In genomic region chr11:33996498-33997454, GRCh38 we compare ENCODE assay signal across 8 cellular contexts. TPM values are rescaled to one million over a fixed set of nuclear protein-coding genes. Genes with fewer than 3 reads are reported as not detected.
DNase-seq lines count a peak whose midpoint lies in the region; ATAC-seq and TF ChIP-seq lines count a peak whose summit lies in the region.

No MANE protein-coding gene starts in this region.

- TF ChIP-seq CTCF in HEK293 (tag by site-specific recombination; IDR thresholded peaks at IDR 0.05) = peak; percentile 52; the same call in 1 of the 2 replicates
- TF ChIP-seq CTCF in NB4 (IDR thresholded peaks at IDR 0.05; ENCODE audit: low read depth, low read length) = peak; percentile 69
- TF ChIP-seq CTCF in psoas muscle (IDR thresholded peaks at IDR 0.05) = peak; percentile 85
- TF ChIP-seq CTCF in uterus (IDR thresholded peaks at IDR 0.05) = peak; percentile 75 to 82 (median 78)

- no peaks in the 10 kb centered on the region for H3K36me3 Mint-ChIP-seq in activated naive CD8-positive, alpha-beta T cell

- TF ChIP-seq POLR2A in NB4 (IDR thresholded peaks at IDR 0.05; ENCODE audit: extremely low read depth, insufficient read length) = no peak
- no peak for TF ChIP-seq POLR2A in uterus (IDR thresholded peaks at IDR 0.05)

- POLR2A ChIA-PET in HEK293 (lab: Yijun Ruan, JAX) = interaction anchor here (0.5 to 1.9 kb wide), 5 partner anchors 55 to 362 kb away, joined by 3 to 4 read pairs (median 3); partner anchors contain the start of gene CAPRIN1

- 17 to 20% (median 18%) methylated on average over 25 of the region's 25 CpGs for WGBS in psoas muscle, 3 donors

- no peak overlapping the region for H3K27ac Mint-ChIP-seq in activated naive CD8-positive, alpha-beta T cell

- DNase-seq in GM04504 (ENCODE audit: low read depth) (peak; percentile 39), NB4 (ENCODE audit: low read depth) (peak; percentile 79), SKM-1 (lab: John Stamatoyannopoulos, UW; ENCODE audit: unreplicated experiment) (peak; percentile 74), Right ventricle myocardium superior (peak; percentile 54), psoas muscle (peak; percentile 50 to 64), uterus (peak; percentile 62 to 67)

- H3K4me3 ChIP-seq in HEK293 (ENCODE audit: low read depth, low read length) (no peak overlapping the region), NB4 (ENCODE audit: low read depth, low read length) (no peak overlapping the region), psoas muscle (no peak overlapping the region), uterus (no peak overlapping the region)

- H3K27me3 Mint-ChIP-seq in activated naive CD8-positive, alpha-beta T cell = peaks cover 15% of the 10 kb centered on the region

- intact Hi-C loops in Right ventricle myocardium superior (cut with DNase I) = loop anchor here (5.0 kb wide), 2 partner anchors 176 to 366 kb away; no protein-coding TSS in a partner anchor
- intact Hi-C loops in psoas muscle (cut with DNase I) = loop anchor here (1.0 to 10.0 kb wide), 7 partner anchors 54 to 366 kb away; partner anchors contain the start of genes CAPRIN1 (in 1 of the 2) and NAT10 (in 1 of the 2)
- intact Hi-C loops in uterus (cut with DNase I; ENCODE audit: low total_unique reads) = loop anchor here (5.0 kb wide), 1 partner anchor 361 kb away; the partner anchor contains the start of gene ABTB2

- CTCF ChIA-PET in HEK293 (lab: Yijun Ruan, JAX) = interaction anchor here (0.6 to 6.5 kb wide), 35 partner anchors 8 to 936 kb away, joined by 3 to 47 read pairs (median 3); partner anchors contain the start of gene CAPRIN1

- H3K36me3 ChIP-seq in HEK293 (ENCODE audit: control insufficient read depth in 2 of 2, insufficient read depth in 1 of 2, low read length in 2 of 2) = no peaks in the 10 kb centered on the region
- no peaks in the 10 kb centered on the region for H3K36me3 ChIP-seq in psoas muscle (ENCODE audit: insufficient read depth in 1 of 2, low read depth in 1 of 2)
- no peaks in the 10 kb centered on the region for H3K36me3 ChIP-seq in uterus

- no peak overlapping the region for H3K27ac ChIP-seq in HEK293 (ENCODE audit: extremely low read depth, low read depth, low read length)
- H3K27ac ChIP-seq in psoas muscle = no peak overlapping the region
- H3K27ac ChIP-seq in uterus = no peak overlapping the region

- ATAC-seq in Right ventricle myocardium superior (ENCODE audit: poor library complexity) = peak; percentile 97
- ATAC-seq in psoas muscle = peak; percentile 96 to 99 (median 98)

- H3K27me3 ChIP-seq in psoas muscle (ENCODE audit: insufficient read depth in 3 of 3, low read length in 2 of 3) (no peaks in the 10 kb centered on the region), uterus (no peaks in the 10 kb centered on the region)

- H3K9me3 ChIP-seq in HEK293 (ENCODE audit: control insufficient read depth, insufficient read depth, low read depth, low read length) = no peaks in the 10 kb centered on the region
- H3K9me3 ChIP-seq in psoas muscle = no peaks in the 10 kb centered on the region
- no peaks in the 10 kb centered on the region for H3K9me3 ChIP-seq in uterus

- no peaks in the 10 kb centered on the region for H3K9me3 Mint-ChIP-seq in activated naive CD8-positive, alpha-beta T cell (ENCODE audit: low read depth)

- H3K4me1 Mint-ChIP-seq in activated naive CD8-positive, alpha-beta T cell (ENCODE audit: low read depth) = peaks cover 8% of the 10 kb centered on the region

- H3K4me1 ChIP-seq in HEK293 (ENCODE audit: control insufficient read depth, insufficient read depth, low read length) (no peaks in the 10 kb centered on the region), psoas muscle (peaks cover 4% of the 10 kb centered on the region), uterus (no peaks in the 10 kb centered on the region)

- peak overlapping the region; percentile 66 for H3K4me3 Mint-ChIP-seq in activated naive CD8-positive, alpha-beta T cell

TF ChIP-seq in HEK293, 187 proteins besides CTCF, POLR2A, EP300 and RAD21 (continues in another document):
- TF ChIP-seq ZNF600 (tag by site-specific recombination; IDR thresholded peaks at IDR 0.05) = peak; percentile 90
- TF ChIP-seq ZNF768 (tag by site-specific recombination; IDR thresholded peaks at IDR 0.05) = 0 out of 2 replicates have a peak, but pooled peaks have one; percentile 19
- TF ChIP-seq, protein P1, sequence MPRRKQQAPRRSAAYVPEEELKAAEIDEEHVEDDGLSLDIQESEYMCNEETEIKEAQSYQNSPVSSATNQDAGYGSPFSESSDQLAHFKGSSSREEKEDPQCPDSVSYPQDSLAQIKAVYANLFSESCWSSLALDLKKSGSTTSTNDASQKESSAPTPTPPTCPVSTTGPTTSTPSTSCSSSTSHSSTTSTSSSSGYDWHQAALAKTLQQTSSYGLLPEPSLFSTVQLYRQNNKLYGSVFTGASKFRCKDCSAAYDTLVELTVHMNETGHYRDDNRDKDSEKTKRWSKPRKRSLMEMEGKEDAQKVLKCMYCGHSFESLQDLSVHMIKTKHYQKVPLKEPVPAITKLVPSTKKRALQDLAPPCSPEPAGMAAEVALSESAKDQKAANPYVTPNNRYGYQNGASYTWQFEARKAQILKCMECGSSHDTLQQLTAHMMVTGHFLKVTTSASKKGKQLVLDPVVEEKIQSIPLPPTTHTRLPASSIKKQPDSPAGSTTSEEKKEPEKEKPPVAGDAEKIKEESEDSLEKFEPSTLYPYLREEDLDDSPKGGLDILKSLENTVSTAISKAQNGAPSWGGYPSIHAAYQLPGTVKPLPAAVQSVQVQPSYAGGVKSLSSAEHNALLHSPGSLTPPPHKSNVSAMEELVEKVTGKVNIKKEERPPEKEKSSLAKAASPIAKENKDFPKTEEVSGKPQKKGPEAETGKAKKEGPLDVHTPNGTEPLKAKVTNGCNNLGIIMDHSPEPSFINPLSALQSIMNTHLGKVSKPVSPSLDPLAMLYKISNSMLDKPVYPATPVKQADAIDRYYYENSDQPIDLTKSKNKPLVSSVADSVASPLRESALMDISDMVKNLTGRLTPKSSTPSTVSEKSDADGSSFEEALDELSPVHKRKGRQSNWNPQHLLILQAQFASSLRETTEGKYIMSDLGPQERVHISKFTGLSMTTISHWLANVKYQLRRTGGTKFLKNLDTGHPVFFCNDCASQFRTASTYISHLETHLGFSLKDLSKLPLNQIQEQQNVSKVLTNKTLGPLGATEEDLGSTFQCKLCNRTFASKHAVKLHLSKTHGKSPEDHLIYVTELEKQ (tag by site-specific recombination; IDR thresholded peaks at IDR 0.05; ENCODE audit: borderline replicate concordance) = no peak
- TF ChIP-seq, protein P2, sequence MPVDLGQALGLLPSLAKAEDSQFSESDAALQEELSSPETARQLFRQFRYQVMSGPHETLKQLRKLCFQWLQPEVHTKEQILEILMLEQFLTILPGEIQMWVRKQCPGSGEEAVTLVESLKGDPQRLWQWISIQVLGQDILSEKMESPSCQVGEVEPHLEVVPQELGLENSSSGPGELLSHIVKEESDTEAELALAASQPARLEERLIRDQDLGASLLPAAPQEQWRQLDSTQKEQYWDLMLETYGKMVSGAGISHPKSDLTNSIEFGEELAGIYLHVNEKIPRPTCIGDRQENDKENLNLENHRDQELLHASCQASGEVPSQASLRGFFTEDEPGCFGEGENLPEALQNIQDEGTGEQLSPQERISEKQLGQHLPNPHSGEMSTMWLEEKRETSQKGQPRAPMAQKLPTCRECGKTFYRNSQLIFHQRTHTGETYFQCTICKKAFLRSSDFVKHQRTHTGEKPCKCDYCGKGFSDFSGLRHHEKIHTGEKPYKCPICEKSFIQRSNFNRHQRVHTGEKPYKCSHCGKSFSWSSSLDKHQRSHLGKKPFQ (tag by site-specific recombination; IDR thresholded peaks at IDR 0.05) = no peak
- no peak for TF ChIP-seq ZNF626 (tag by site-specific recombination; IDR thresholded peaks at IDR 0.05)
- no peak for TF ChIP-seq ZBTB7A (tag by site-specific recombination; IDR thresholded peaks at IDR 0.05; ENCODE audit: low read depth)
- TF ChIP-seq ZNF558 (tag by site-specific recombination; IDR thresholded peaks at IDR 0.05) = no peak
- TF ChIP-seq, protein P3, sequence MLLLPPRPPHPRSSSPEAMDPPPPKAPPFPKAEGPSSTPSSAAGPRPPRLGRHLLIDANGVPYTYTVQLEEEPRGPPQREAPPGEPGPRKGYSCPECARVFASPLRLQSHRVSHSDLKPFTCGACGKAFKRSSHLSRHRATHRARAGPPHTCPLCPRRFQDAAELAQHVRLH (tag by site-specific recombination; IDR thresholded peaks at IDR 0.05) = no peak
- no peak for TF ChIP-seq SCRT2 (tag by site-specific recombination; IDR thresholded peaks at IDR 0.05)
- TF ChIP-seq ZNF654 (tag by site-specific recombination; IDR thresholded peaks at IDR 0.05; ENCODE audit: low read depth) = peak; percentile 68
- no peak for TF ChIP-seq ZNF280C (tag by site-specific recombination; IDR thresholded peaks at IDR 0.05)
- no peak for TF ChIP-seq GLIS1 (tag by site-specific recombination; IDR thresholded peaks at IDR 0.05)
- no peak for TF ChIP-seq GLI4 (tag by site-specific recombination; IDR thresholded peaks at IDR 0.05)
- peak; percentile 16; the same call in 1 of the 2 replicates for TF ChIP-seq PRDM1 (tag by site-specific recombination; IDR thresholded peaks at IDR 0.05)
- no peak for TF ChIP-seq ZNF610 (tag by site-specific recombination; IDR thresholded peaks at IDR 0.05; ENCODE audit: borderline replicate concordance)

RNA-seq across cellular contexts. Expression of gene CAPRIN1, which starts 54.8 kb away (rescaled TPM):
- 105 TPM for total RNA-seq in Right ventricle myocardium superior
- 100 to 1,000 TPM in 3 of 4 donors, 10 to 100 TPM in 1; 70.3 to 122 (median 109) TPM for total RNA-seq in psoas muscle
- polyA plus RNA-seq in psoas muscle = 10 to 100 TPM; 31.4 to 57.8 (median 54.9) TPM
- total RNA-seq in uterus = 100 to 1,000 TPM; 118 to 252 (median 169) TPM
